Comparison of ENCODE assay signal across 11 cellular contexts in the genomic region with DNA sequence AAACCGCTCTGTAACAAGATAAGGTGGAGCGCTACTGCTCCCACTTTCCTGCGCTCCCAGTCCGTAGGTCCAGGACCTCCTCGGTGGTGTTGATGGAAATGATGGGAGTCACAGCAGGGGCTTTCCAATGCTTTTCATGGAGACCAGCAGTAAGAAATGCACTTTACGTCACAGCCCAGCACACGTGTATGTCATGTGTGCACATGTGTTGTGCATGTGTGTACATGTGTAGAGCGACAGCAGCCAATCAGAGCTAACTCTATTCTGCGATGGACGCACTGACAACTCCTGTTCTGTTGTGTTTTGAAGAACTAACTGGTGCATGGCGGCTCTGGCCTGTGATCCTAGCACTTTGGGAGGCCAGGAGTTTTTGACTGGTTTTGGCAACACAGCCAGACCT. TPM values are rescaled to one million over a fixed set of nuclear protein-coding genes. Genes with fewer than 3 reads are reported as not detected.
DNase-seq lines count a peak whose midpoint lies in the region; ATAC-seq, FAIRE-seq and TF ChIP-seq lines count a peak whose summit lies in the region.
"Had no signal": no experiment of that assay in that cellular context is flagged by ENCODE, and none has a peak within 500 bp of the region (broad histone marks: within the 10 kb centered on the region; RNA-seq: fewer than 3 reads in every experiment).

No MANE protein-coding gene starts in this region.

- RAD21 ChIA-PET in GM12878 (lab: Charles Lee; ENCODE audit: unreplicated experiment), result no interaction called here

- no peak overlapping the region for H3K27ac ChIP-seq in CD8-positive, alpha-beta memory T cell (ENCODE audit: low read depth, low read length)
- no peak overlapping the region for H3K27ac ChIP-seq in GM12878 (ENCODE audit: control insufficient read depth, insufficient read depth)
- no peak overlapping the region for H3K27ac ChIP-seq in effector memory CD4-positive, alpha-beta T cell (ENCODE audit: insufficient read depth, low read length, poor library complexity, severe bottlenecking)
- no peak overlapping the region for H3K27ac ChIP-seq in Peyer's patch

- no peaks in the 10 kb centered on the region for H3K27me3 ChIP-seq in CD8-positive, alpha-beta memory T cell (ENCODE audit: insufficient read depth, low read length, poor library complexity, severe bottlenecking)
- H3K27me3 ChIP-seq in GM12878 (replicated peaks in 1 of 2; ENCODE audit: control insufficient read depth in 2 of 2, insufficient read depth in 2 of 2, low read length in 1 of 2) (no peaks in the 10 kb centered on the region), Peyer's patch (no peaks in the 10 kb centered on the region)
- H3K27me3 ChIP-seq in effector memory CD4-positive, alpha-beta T cell (replicated peaks; ENCODE audit: control insufficient read depth, insufficient read depth, low read length, poor library complexity, severe bottlenecking), result no peaks in the 10 kb centered on the region

- TF ChIP-seq RAD21 in GM12878 (IDR thresholded peaks at IDR 0.05; ENCODE audit: insufficient read depth, low read depth, low read length), result no peak

- SMC1A ChIA-PET in GM12878 (lab: Charles Lee; ENCODE audit: uncharacterized antibody, unreplicated experiment), result no interaction called here

- H3K4me3 Mint-ChIP-seq in CD8-positive, alpha-beta memory T cell, result peak overlapping the region; percentile 88 to 95 (median 91)
- H3K4me3 Mint-ChIP-seq in natural killer cell treated with Interleukin-12 subunit alpha and Interleukin-12 subunit beta and Interleukin-15 and Interleukin-18, amount 100 ng/mL, for 72 hours, result peak overlapping the region; percentile 91

- H3K4me3 ChIP-seq in CD8-positive, alpha-beta memory T cell (ENCODE audit: low read length), result no peak overlapping the region
- peak overlapping the region; percentile 85 for H3K4me3 ChIP-seq in Jurkat, Clone E6-1 (ENCODE audit: low read length)
- peak overlapping the region; percentile 100; the same call in 1 of the 2 replicates for H3K4me3 ChIP-seq in GM12878
- H3K4me3 ChIP-seq in effector memory CD4-positive, alpha-beta T cell (ENCODE audit: insufficient read depth, low read depth, low read length, poor library complexity, severe bottlenecking), result no peak overlapping the region
- peak overlapping the region in 1 of 4 donors; percentile 99 for H3K4me3 ChIP-seq in Peyer's patch

- peaks cover 19% of the 10 kb centered on the region for H3K79me2 ChIP-seq in GM12878 (ENCODE audit: control insufficient read depth, insufficient read depth, low read length)

- ATAC-seq in GM12878, result no peak
- no peak for ATAC-seq in natural killer cell treated with Interleukin-12 subunit alpha and Interleukin-12 subunit beta and Interleukin-15 and Interleukin-18, amount 100 ng/mL, for 72 hours
- no peak for ATAC-seq in HG03045 (IDR thresholded peaks at IDR 0.05; ENCODE audit: unreplicated experiment)

- TF ChIP-seq EP300 in GM12878 (IDR thresholded peaks at IDR 0.05; ENCODE audit: borderline replicate concordance in 1 of 2, control insufficient read depth in 1 of 2, low read depth in 2 of 2, low read length in 2 of 2), result no peak

- POLR2A ChIA-PET in CD8-positive, alpha-beta memory T cell (lab: Charles Lee), result no interaction called here
- POLR2A ChIA-PET in GM12878 (lab: Charles Lee), result interaction anchor here (0.7 to 1.3 kb wide), 4 partner anchors 16 to 704 kb away, joined by 3 to 7 read pairs (median 4); partner anchors contain the start of gene IRF7

- intact Hi-C loops in GM12878 (cut with micrococcal nuclease; ENCODE audit: unreplicated experiment), result no loop called here

- CTCF ChIA-PET in CD8-positive, alpha-beta memory T cell (lab: Charles Lee), result no interaction called here
- CTCF ChIA-PET in GM12878 (lab: Yijun Ruan, JAX), result no interaction called here

- H3K4me1 Mint-ChIP-seq in CD8-positive, alpha-beta memory T cell, result peaks cover 9 to 31% (median 13%) of the 10 kb centered on the region in 3 donors
- H3K4me1 Mint-ChIP-seq in natural killer cell treated with Interleukin-12 subunit alpha and Interleukin-12 subunit beta and Interleukin-15 and Interleukin-18, amount 100 ng/mL, for 72 hours (ENCODE audit: low read depth in 2 of 2), result peaks cover 12 to 16% of the 10 kb centered on the region in 2 donors

- no peak overlapping the region for H2AFZ ChIP-seq in GM12878 (ENCODE audit: control insufficient read depth, low read depth, low read length)

- H3K36me3 ChIP-seq in CD8-positive, alpha-beta memory T cell (ENCODE audit: insufficient read depth, low read length), result peaks cover 3% of the 10 kb centered on the region
- H3K36me3 ChIP-seq in GM12878 (ENCODE audit: control insufficient read depth in 2 of 2, insufficient read depth in 2 of 2, low read length in 1 of 2) (no peaks in the 10 kb centered on the region), Peyer's patch (peaks cover 0 to 3% (median 0%) of the 10 kb centered on the region in 3 donors)
- H3K36me3 ChIP-seq in effector memory CD4-positive, alpha-beta T cell (ENCODE audit: control insufficient read depth, insufficient read depth, low read length), result peaks cover 5% of the 10 kb centered on the region
- H3K36me3 ChIP-seq: prostate gland had no signal

- BruUV-seq in GM12878 (replicated peaks; lab: Mats Ljungman, UMichigan), result no TSS peak

- H3K9me3 ChIP-seq in CD8-positive, alpha-beta memory T cell (ENCODE audit: low read length), result no peaks in the 10 kb centered on the region
- H3K9me3 ChIP-seq in GM12878 (replicated peaks; ENCODE audit: control insufficient read depth, insufficient read depth, low read length) (no peaks in the 10 kb centered on the region), Peyer's patch (no peaks in the 10 kb centered on the region)
- H3K9me3 ChIP-seq in effector memory CD4-positive, alpha-beta T cell (ENCODE audit: control insufficient read depth, low read length), result no peaks in the 10 kb centered on the region
- H3K9me3 ChIP-seq: prostate gland had no signal

- H3K4me1 ChIP-seq in CD8-positive, alpha-beta memory T cell (ENCODE audit: insufficient read depth, low read length), result peaks cover 15% of the 10 kb centered on the region
- peaks cover 23% of the 10 kb centered on the region for H3K4me1 ChIP-seq in GM12878 (ENCODE audit: control insufficient read depth, insufficient read depth, low read length)
- H3K4me1 ChIP-seq in effector memory CD4-positive, alpha-beta T cell (ENCODE audit: control insufficient read depth, insufficient read depth, low read length, poor library complexity, severe bottlenecking), result peaks cover 18% of the 10 kb centered on the region
- peaks cover 0 to 14% (median 3%) of the 10 kb centered on the region in 4 donors for H3K4me1 ChIP-seq in Peyer's patch
- H3K4me1 ChIP-seq: prostate gland had no signal

- H3K9me3 Mint-ChIP-seq in CD8-positive, alpha-beta memory T cell, result no peaks in the 10 kb centered on the region
- H3K9me3 Mint-ChIP-seq in natural killer cell treated with Interleukin-12 subunit alpha and Interleukin-12 subunit beta and Interleukin-15 and Interleukin-18, amount 100 ng/mL, for 72 hours, result no peaks in the 10 kb centered on the region

- H3K9ac ChIP-seq in GM12878 (ENCODE audit: control insufficient read depth, insufficient read depth, low read length), result peak overlapping the region; percentile 77; the same call in 1 of the 2 replicates

- peak overlapping the region in 4 of 8 donors; percentile 29 to 66 (median 46) for H3K27ac Mint-ChIP-seq in CD8-positive, alpha-beta memory T cell
- H3K27ac Mint-ChIP-seq in natural killer cell treated with Interleukin-12 subunit alpha and Interleukin-12 subunit beta and Interleukin-15 and Interleukin-18, amount 100 ng/mL, for 72 hours, result peak overlapping the region in 1 of 2 donors; percentile 8

- H3K36me3 Mint-ChIP-seq in CD8-positive, alpha-beta memory T cell, result peaks cover 0 to 17% (median 0%) of the 10 kb centered on the region in 3 donors
- no peaks in the 10 kb centered on the region for H3K36me3 Mint-ChIP-seq in natural killer cell treated with Interleukin-12 subunit alpha and Interleukin-12 subunit beta and Interleukin-15 and Interleukin-18, amount 100 ng/mL, for 72 hours

- 88% methylated on average over 11 of the region's 11 CpGs for WGBS in GM12878 (ENCODE audit: insufficient coverage, insufficient replicate concordance, low lambda C conversion rate, missing lambda C conversion rate)

- no peaks in the 10 kb centered on the region for H4K20me1 ChIP-seq in GM12878 (ENCODE audit: control insufficient read depth, insufficient read depth)

- peak overlapping the region; percentile 81 for H3K4me2 ChIP-seq in GM12878 (ENCODE audit: control insufficient read depth, insufficient read depth)

- H3K27me3 Mint-ChIP-seq in CD8-positive, alpha-beta memory T cell, result no peaks in the 10 kb centered on the region
- no peaks in the 10 kb centered on the region for H3K27me3 Mint-ChIP-seq in natural killer cell treated with Interleukin-12 subunit alpha and Interleukin-12 subunit beta and Interleukin-15 and Interleukin-18, amount 100 ng/mL, for 72 hours

- in situ Hi-C loops in GM12878 (cut with MboI), result no loop called here

- TF ChIP-seq POLR2A in GM12878 (IDR thresholded peaks at IDR 0.05; ENCODE audit: low read depth, low read length), result no peak
- no peak for TF ChIP-seq POLR2A in Peyer's patch (IDR thresholded peaks at IDR 0.05)

- DNase-seq in CD8-positive, alpha-beta memory T cell, result no peak
- no peak for DNase-seq in Jurkat, Clone E6-1 (ENCODE audit: low read depth, low spot score)
- DNase-seq in GM12878 (ENCODE audit: low read depth, low spot score) (no peak), GM10266 (ENCODE audit: extremely low spot score) (no peak), Peyer's patch (no peak)
- DNase-seq in natural killer cell treated with Interleukin-12 subunit alpha and Interleukin-12 subunit beta and Interleukin-15 and Interleukin-18, amount 100 ng/mL, for 72 hours (ENCODE audit: low spot score), result no peak
- no peak for DNase-seq in effector memory CD4-positive, alpha-beta T cell
- DNase-seq: NCI-H226 had no signal

- no peak for FAIRE-seq in GM12878 (lab: Jason Lieb, UNC)
- FAIRE-seq: G401.6 had no signal

- TF ChIP-seq CTCF in GM12878 (IDR thresholded peaks at IDR 0.05 in 2 of 3, conservative IDR thresholded peaks at IDR 0.05 in 1 of 3; ENCODE audit: control insufficient read depth in 2 of 3, extremely low read depth in 1 of 3, insufficient read depth in 1 of 3, low read depth in 3 of 3, low read length in 3 of 3) (no peak), GM10266 (IDR thresholded peaks at IDR 0.05; ENCODE audit: control insufficient read depth, insufficient read depth, low read depth, missing control alignments) (no peak), Peyer's patch (IDR thresholded peaks at IDR 0.05) (no peak)

RNA-seq across cellular contexts. Expression of gene CHID1, which starts 1.2 kb away (rescaled TPM):
- total RNA-seq in CD8-positive, alpha-beta memory T cell, result 10 to 100 TPM; 87.2 to 94.1 TPM
- polyA plus RNA-seq in CD8-positive, alpha-beta memory T cell, result 57.1 TPM
- polyA plus RNA-seq in Jurkat, Clone E6-1 (2012; ENCODE audit: insufficient read depth, insufficient read length), result 76.2 TPM
- total RNA-seq in GM12878 (2013; cell fraction: nucleolus; rRNA removed), result 35.6 and 47.2 TPM in 2 replicates
- total RNA-seq in GM12878 (2014; rRNA removed) (20.7 and 30.2 TPM in 2 replicates), GM12878 (2014; rRNA removed; fragmentation: Illumina TruSeq; extraction: Trizol) (15.5 and 16.7 TPM in 2 replicates), GM12878 (2021) (48.5 and 54.2 TPM in 2 replicates), Peyer's patch (10 to 100 TPM; 50.6 to 72.6 (median 57.2) TPM)
- 17.6 TPM for polyA plus RNA-seq in GM12878 (2011; ENCODE audit: low read depth)
- polyA plus RNA-seq in GM12878 (2011; rRNA removed) (15.5 and 30.1 TPM in 2 replicates), GM12878 (2014; fragmentation: Illumina TruSeq; extraction: Trizol) (11.1 and 20.2 TPM in 2 replicates), GM12878 (2014; fragmentation: Nextera tagmentation; extraction: Ambion mirVana) (10 to 100 TPM in 1 of 2 experiments, 1 to 10 TPM in 1; 4.8 to 10.1 TPM), GM12878 (2014; rRNA removed) (38.9 and 40.2 TPM in 2 replicates), GM12878 (2016; fragmentation: Nextera tagmentation; extraction: Ambion mirVana) (10 to 100 TPM; 63.3 to 75.2 TPM)
- polyA plus RNA-seq in GM12878 (2011; cell fraction: cytosol; rRNA removed), result 45.8 and 56.7 TPM in 2 replicates
- 53.3 and 64.0 TPM in 2 replicates for polyA plus RNA-seq in GM12878 (2011; cell fraction: nucleus; rRNA removed)
- polyA plus RNA-seq in GM12878 (2012), result 30.5 and 35.3 TPM in 2 replicates
- polyA minus RNA-seq in GM12878 (2011; rRNA and poly(A)+ RNA removed), result 36.6 and 44.7 TPM in 2 replicates
- polyA minus RNA-seq in GM12878 (2011; cell fraction: cytosol; rRNA and poly(A)+ RNA removed), result 19.8 and 21.9 TPM in 2 replicates
- polyA minus RNA-seq in GM12878 (2011; cell fraction: nucleus; rRNA and poly(A)+ RNA removed), result 18.6 and 24.4 TPM in 2 replicates
- total RNA-seq in natural killer cell treated with Interleukin-12 subunit alpha and Interleukin-12 subunit beta and Interleukin-15 and Interleukin-18, amount 100 ng/mL, for 72 hours, result 100 to 1,000 TPM in 1 of 2 donors, 10 to 100 TPM in 1; 64.8 to 115 TPM

RNA-seq across cellular contexts. Expression of gene AP2A2, which starts 16.3 kb away (rescaled TPM):
- total RNA-seq in CD8-positive, alpha-beta memory T cell, result 10 to 100 TPM; 38.8 to 42.8 TPM
- 13.9 TPM for polyA plus RNA-seq in CD8-positive, alpha-beta memory T cell
- 65.0 TPM for polyA plus RNA-seq in Jurkat, Clone E6-1 (2012; ENCODE audit: insufficient read depth, insufficient read length)
- 81.6 and 92.4 TPM in 2 replicates for total RNA-seq in GM12878 (2013; cell fraction: nucleolus; rRNA removed)
- total RNA-seq in GM12878 (2014; rRNA removed) (12.8 and 15.1 TPM in 2 replicates), GM12878 (2014; rRNA removed; fragmentation: Illumina TruSeq; extraction: Trizol) (17.7 TPM in 2 replicates), GM12878 (2021) (42.0 and 46.8 TPM in 2 replicates), Peyer's patch (100 to 1,000 TPM; 103 to 383 (median 136) TPM)
- 27.9 TPM for polyA plus RNA-seq in GM12878 (2011; ENCODE audit: low read depth)
- polyA plus RNA-seq in GM12878 (2011; rRNA removed) (23.2 and 34.8 TPM in 2 replicates), GM12878 (2014; fragmentation: Illumina TruSeq; extraction: Trizol) (39.6 and 48.8 TPM in 2 replicates), GM12878 (2014; fragmentation: Nextera tagmentation; extraction: Ambion mirVana) (1 to 10 TPM in 1 of 2 experiments, under 1 TPM in 1; 0.58 to 2.6 TPM), GM12878 (2014; rRNA removed) (26.4 and 32.6 TPM in 2 replicates), GM12878 (2016; fragmentation: Nextera tagmentation; extraction: Ambion mirVana) (10 to 100 TPM; 14.4 to 18.8 TPM)
- 27.5 and 29.6 TPM in 2 replicates for polyA plus RNA-seq in GM12878 (2011; cell fraction: cytosol; rRNA removed)
- polyA plus RNA-seq in GM12878 (2011; cell fraction: nucleus; rRNA removed), result 106 and 121 TPM in 2 replicates
- 21.7 and 22.3 TPM in 2 replicates for polyA plus RNA-seq in GM12878 (2012)
- polyA minus RNA-seq in GM12878 (2011; rRNA and poly(A)+ RNA removed), result 40.8 and 41.6 TPM in 2 replicates
- 24.7 and 32.3 TPM in 2 replicates for polyA minus RNA-seq in GM12878 (2011; cell fraction: cytosol; rRNA and poly(A)+ RNA removed)
- 23.9 and 38.2 TPM in 2 replicates for polyA minus RNA-seq in GM12878 (2011; cell fraction: nucleus; rRNA and poly(A)+ RNA removed)
- total RNA-seq in natural killer cell treated with Interleukin-12 subunit alpha and Interleukin-12 subunit beta and Interleukin-15 and Interleukin-18, amount 100 ng/mL, for 72 hours, result 10 to 100 TPM; 51.6 to 75.1 TPM

Comparison
In these comparisons a context has a peak if more than half of its experiments do, and no peak if none do; other contexts are left out.
1. H3K4me3 ChIP-seq: peak in Jurkat, Clone E6-1 (single experiment) and GM12878 (single experiment); none in CD8-positive, alpha-beta memory T cell (single experiment) and effector memory CD4-positive, alpha-beta T cell (single experiment).